ENCODE assay signal across 26 cellular contexts in genomic region chr3:191869738-191870418, GRCh38.
"Had no signal": no experiment of that assay in that cellular context is flagged by ENCODE, and none has a peak within 500 bp of the region (broad histone marks: within the 10 kb centered on the region; RNA-seq: fewer than 3 reads in every experiment).

No MANE protein-coding gene starts in this region.

- H3K27me3 Mint-ChIP-seq: activated naive CD8-positive, alpha-beta T cell; stimulated activated naive B cell treated with anti-CD40 and anti-IgM and Interleukin-4, amounts not matched to agents 10 μg/mL and 1 μg/mL and 100 μg/mL, for 72 hours had no signal

- H3K27ac Mint-ChIP-seq: activated naive CD8-positive, alpha-beta T cell; nephron; stimulated activated naive B cell treated with anti-CD40 and anti-IgM and Interleukin-4, amounts not matched to agents 10 μg/mL and 1 μg/mL and 100 μg/mL, for 72 hours had no signal

- H3K4me3 Mint-ChIP-seq: activated naive CD8-positive, alpha-beta T cell; nephron; stimulated activated naive B cell treated with anti-CD40 and anti-IgM and Interleukin-4, amounts not matched to agents 10 μg/mL and 1 μg/mL and 100 μg/mL, for 72 hours had no signal

- H3K27ac ChIP-seq: body of pancreas, gastroesophageal sphincter, hepatocyte, left ventricle myocardium inferior, right atrium auricular region, stomach, thyroid gland, upper lobe of left lung, vagina had no signal

- H3K27me3 ChIP-seq: body of pancreas, gastroesophageal sphincter, hepatocyte, right atrium auricular region, stomach, thyroid gland, upper lobe of left lung, vagina had no signal

- H3K4me1 Mint-ChIP-seq: nephron; stimulated activated naive B cell treated with anti-CD40 and anti-IgM and Interleukin-4, amounts not matched to agents 10 μg/mL and 1 μg/mL and 100 μg/mL, for 72 hours had no signal

- H3K4me3 ChIP-seq: body of pancreas, gastroesophageal sphincter, hepatocyte, left ventricle myocardium inferior, lung, mucosa of descending colon, right atrium auricular region, smooth muscle cell, stomach, thyroid gland, upper lobe of left lung, vagina had no signal

- H3K4me1 ChIP-seq: body of pancreas, gastroesophageal sphincter, left ventricle myocardium inferior, right atrium auricular region, stomach, upper lobe of left lung, vagina had no signal

- DNase-seq: activated CD4-positive, alpha-beta T cell treated with anti-CD3 and anti-CD28 coated beads for 48 hours; activated CD4-positive, alpha-beta T cell treated with anti-CD3 and anti-CD28 coated beads, Interleukin-2, amount 50 U/mL, for 48 hours; activated CD8-positive, alpha-beta memory T cell treated with anti-CD3 and anti-CD28 coated beads for 24 hours; activated effector memory CD4-positive, alpha-beta T cell treated with Interleukin-2 at 50 U/mL for 16 hours; activated naive CD4-positive, alpha-beta T cell treated with Interleukin-2 at 50 U/mL for 16 hours; anterior cingulate cortex; body of pancreas; effector memory CD4-positive, alpha-beta T cell; left ventricle myocardium inferior; mucosa of descending colon; occipital lobe; stimulated activated CD4-positive, alpha-beta T cell treated with anti-CD3 and anti-CD28 coated beads, Interleukin-1b, Interleukin-23, amount 100 ng/mL, for 48 hours; stimulated activated CD4-positive, alpha-beta T cell treated with anti-CD3 and anti-CD28 coated beads, Interleukin-4, amount 100 ng/mL, for 4 hours; stimulated activated CD8-positive, alpha-beta memory T cell treated with anti-CD3 and anti-CD28 coated beads, Interleukin-4, amount 100 ng/mL, for 48 hours; stimulated activated naive B cell treated with anti-CD40 and anti-IgM and Interleukin-4, amounts not matched to agents 10 μg/mL and 1 μg/mL and 100 μg/mL, for 72 hours; stomach; thyroid gland; upper lobe of left lung had no signal

- H3K9me3 ChIP-seq: body of pancreas, gastroesophageal sphincter, left ventricle myocardium inferior, mucosa of descending colon, right atrium auricular region, thyroid gland, upper lobe of left lung, vagina had no signal

- H3K9me3 Mint-ChIP-seq: nephron; stimulated activated naive B cell treated with anti-CD40 and anti-IgM and Interleukin-4, amounts not matched to agents 10 μg/mL and 1 μg/mL and 100 μg/mL, for 72 hours had no signal

- H3K36me3 ChIP-seq: gastroesophageal sphincter, left ventricle myocardium inferior, right atrium auricular region, stomach, thyroid gland, upper lobe of left lung, vagina had no signal

- H3K36me3 Mint-ChIP-seq: activated naive CD8-positive, alpha-beta T cell; stimulated activated naive B cell treated with anti-CD40 and anti-IgM and Interleukin-4, amounts not matched to agents 10 μg/mL and 1 μg/mL and 100 μg/mL, for 72 hours had no signal
